28 cellular contexts compared by ENCODE assay signal in genomic region chr13:50646070-50646469, GRCh38.
A peak's percentile ranks its signal among the peaks of the same experiment; 100 is the strongest.
DNase-seq lines count a peak whose midpoint lies in the region; FAIRE-seq and TF ChIP-seq lines count a peak whose summit lies in the region.
"Had no signal": no experiment of that assay in that cellular context is flagged by ENCODE, and none has a peak within 500 bp of the region (broad histone marks: within the 10 kb centered on the region; RNA-seq: fewer than 3 reads in every experiment).

No MANE protein-coding gene starts in this region.

- H3K36me3 Mint-ChIP-seq in CD8-positive, alpha-beta memory T cell, result peaks cover 0 to 15% (median 1%) of the 10 kb centered on the region in 3 donors
- H3K36me3 Mint-ChIP-seq: brain had no signal

- CTCF ChIA-PET in BJ (lab: Yijun Ruan, JAX), result interaction anchor here (0.6 to 0.9 kb wide), 2 partner anchors 22 to 180 kb away, joined by 3 read pairs; no protein-coding TSS in a partner anchor
- CTCF ChIA-PET in CD8-positive, alpha-beta memory T cell (lab: Charles Lee), result no interaction called here

- no peaks in the 10 kb centered on the region for H3K9me3 ChIP-seq in thyroid gland
- no peaks in the 10 kb centered on the region for H3K9me3 ChIP-seq in CD8-positive, alpha-beta memory T cell (ENCODE audit: low read length)
- H3K9me3 ChIP-seq: SJSA1, thoracic aorta had no signal

- intact Hi-C loops in thyroid gland (cut with DNase I), result no loop called here

- no peak overlapping the region for H3K27ac Mint-ChIP-seq in CD8-positive, alpha-beta memory T cell
- H3K27ac Mint-ChIP-seq: activated naive CD8-positive, alpha-beta T cell treated with anti-CD3 and anti-CD28 coated beads, Interleukin-2, amount 50 U/mL, for 24 hours; B cell; brain had no signal

- no peaks in the 10 kb centered on the region for H3K27me3 ChIP-seq in BJ (ENCODE audit: control insufficient read depth, insufficient read depth, low read length)
- H3K27me3 ChIP-seq in brain microvascular endothelial cell (replicated peaks), result no peaks in the 10 kb centered on the region
- H3K27me3 ChIP-seq in thyroid gland, result no peaks in the 10 kb centered on the region
- H3K27me3 ChIP-seq in CD8-positive, alpha-beta memory T cell (ENCODE audit: insufficient read depth, low read length, poor library complexity, severe bottlenecking), result no peaks in the 10 kb centered on the region
- H3K27me3 ChIP-seq: SJSA1 had no signal

- TF ChIP-seq CTCF in BJ (IDR thresholded peaks at IDR 0.05; ENCODE audit: insufficient read depth, low read depth, low read length) (no peak), brain microvascular endothelial cell (IDR thresholded peaks at IDR 0.05; ENCODE audit: low read depth, low read length, missing control alignments) (no peak), thyroid gland (IDR thresholded peaks at IDR 0.05) (no peak)

- no peak overlapping the region for H3K4me3 Mint-ChIP-seq in CD8-positive, alpha-beta memory T cell
- H3K4me3 Mint-ChIP-seq: activated naive CD8-positive, alpha-beta T cell treated with anti-CD3 and anti-CD28 coated beads, Interleukin-2, amount 50 U/mL, for 24 hours; B cell; brain had no signal

- in situ Hi-C loops in brain microvascular endothelial cell (cut with HindIII; ENCODE audit: low pct_ligation_motif_present, low sequenced_read_pairs), result no loop called here

- H3K36me3 ChIP-seq in BJ (ENCODE audit: control insufficient read depth, insufficient read depth, low read length) (no peaks in the 10 kb centered on the region), brain microvascular endothelial cell (replicated peaks) (no peaks in the 10 kb centered on the region), thyroid gland (no peaks in the 10 kb centered on the region)
- H3K36me3 ChIP-seq in CD8-positive, alpha-beta memory T cell (ENCODE audit: insufficient read depth, low read length), result no peaks in the 10 kb centered on the region
- H3K36me3 ChIP-seq: SJSA1, thoracic aorta had no signal

- no peak for FAIRE-seq in RCC 7860 (lab: Jason Lieb, UNC)
- FAIRE-seq: A204.1, small intestine, TTC549 had no signal

- POLR2A ChIA-PET in BJ (lab: Charles Lee), result no interaction called here
- POLR2A ChIA-PET in CD8-positive, alpha-beta memory T cell (lab: Charles Lee), result no interaction called here

- H3K27ac ChIP-seq in brain microvascular endothelial cell (peak overlapping the region; percentile 77), thyroid gland (no peak overlapping the region)
- no peak overlapping the region for H3K27ac ChIP-seq in CD8-positive, alpha-beta memory T cell (ENCODE audit: low read depth, low read length)
- H3K27ac ChIP-seq: parathyroid adenoma, SJSA1, thoracic aorta had no signal

- no peak for TF ChIP-seq POLR2A in thyroid gland (IDR thresholded peaks at IDR 0.05)

- H3K4me1 Mint-ChIP-seq in CD8-positive, alpha-beta memory T cell, result peaks cover 0 to 3% (median 0%) of the 10 kb centered on the region in 3 donors

- H3K4me3 ChIP-seq in BJ (ENCODE audit: low read depth, low read length), result no peak overlapping the region
- H3K4me3 ChIP-seq in brain microvascular endothelial cell (ENCODE audit: low read depth, low read length), result no peak overlapping the region
- H3K4me3 ChIP-seq in thyroid gland (replicated peaks in 1 of 3), result no peak overlapping the region
- H3K4me3 ChIP-seq in CD8-positive, alpha-beta memory T cell (ENCODE audit: low read length), result no peak overlapping the region
- H3K4me3 ChIP-seq: SJSA1, thoracic aorta had no signal

- DNase-seq in BJ (ENCODE audit: low read depth) (peak; percentile 57), RCC 7860 (ENCODE audit: low spot score) (peak; percentile 53), brain microvascular endothelial cell (peak; percentile 22), kidney tubule cell (ENCODE audit: low spot score) (peak; percentile 23), thyroid gland (no peak), RPMI8226 (no peak)
- no peak for DNase-seq in CD8-positive, alpha-beta memory T cell
- no peak for DNase-seq in activated T-cell treated with anti-CD3 and anti-CD28 coated beads, Interleukin-2, amount 50 U/mL, for 1 hour
- DNase-seq: activated CD4-positive, alpha-beta T cell treated with anti-CD3 and anti-CD28 coated beads, Interleukin-2, amount 50 U/mL, for 4 hours; activated naive CD4-positive, alpha-beta T cell; activated naive CD8-positive, alpha-beta T cell treated with anti-CD3 and anti-CD28 coated beads, Interleukin-2, amount 50 U/mL, for 24 hours; cerebellar nuclear complex; glutamatergic neuron; left ventricle myocardium superior; NCI-H1694; NCI-H446; NCI-H748 treated with DMSO at 0.1 percent for 48 hours; retina; small intestine; stimulated activated naive CD8-positive, alpha-beta T cell treated with anti-CD3 and anti-CD28 coated beads, Interleukin-15, Interleukin-2, amounts not matched to agents 100 U/mL and 50 U/mL, for 24 hours; T-helper 1 cell had no signal

- 96 to 97% methylated on average over 3 of the region's 3 CpGs for WGBS in thyroid gland, 2 donors

- H3K4me1 ChIP-seq in thyroid gland, result no peaks in the 10 kb centered on the region
- H3K4me1 ChIP-seq in CD8-positive, alpha-beta memory T cell (ENCODE audit: insufficient read depth, low read length), result no peaks in the 10 kb centered on the region
- H3K4me1 ChIP-seq: parathyroid adenoma had no signal

- peaks cover 5 to 7% of the 10 kb centered on the region in 2 donors for H3K27me3 Mint-ChIP-seq in CD8-positive, alpha-beta memory T cell
- H3K27me3 Mint-ChIP-seq: activated naive CD8-positive, alpha-beta T cell treated with anti-CD3 and anti-CD28 coated beads, Interleukin-2, amount 50 U/mL, for 24 hours; B cell had no signal

- H3K9me3 Mint-ChIP-seq in CD8-positive, alpha-beta memory T cell, result no peaks in the 10 kb centered on the region
- H3K9me3 Mint-ChIP-seq: activated naive CD8-positive, alpha-beta T cell treated with anti-CD3 and anti-CD28 coated beads, Interleukin-2, amount 50 U/mL, for 24 hours had no signal

Comparison
In these comparisons a context has a peak if more than half of its experiments do, and no peak if none do; other contexts are left out.
1. DNase-seq: peak in BJ (single experiment), RCC 7860 (single experiment), brain microvascular endothelial cell (single experiment) and kidney tubule cell (single experiment); none in thyroid gland (0 of 2), CD8-positive, alpha-beta memory T cell (0 of 5), activated T-cell treated with anti-CD3 and anti-CD28 coated beads, Interleukin-2, amount 50 U/mL, for 1 hour (single experiment) and RPMI8226 (single experiment).